Comparison of ENCODE assay signal across 30 cellular contexts in the genomic region with DNA sequence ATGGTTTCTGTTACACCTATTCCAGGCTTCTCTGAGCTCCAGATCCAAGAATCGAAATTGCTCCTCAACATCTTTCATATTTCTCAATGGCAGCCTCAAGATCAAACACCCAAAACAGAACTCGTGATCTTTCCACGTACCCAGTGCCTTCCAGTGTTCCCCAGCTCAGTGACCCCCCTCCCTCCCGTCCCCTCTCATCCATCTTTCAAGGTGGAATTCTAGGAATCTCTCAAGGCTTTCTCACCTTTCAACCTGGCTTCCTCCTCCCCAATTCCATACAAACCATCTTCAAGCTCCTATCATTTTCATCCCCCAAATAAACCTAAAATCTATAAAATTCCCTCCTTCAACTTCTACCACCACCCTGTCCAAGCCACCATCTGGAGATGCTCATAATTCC.
"Had no signal": no experiment of that assay in that cellular context is flagged by ENCODE, and none has a peak within 500 bp of the region (broad histone marks: within the 10 kb centered on the region; RNA-seq: fewer than 3 reads in every experiment).

No MANE protein-coding gene starts in this region.

- H3K36me3 ChIP-seq: ascending aorta, breast epithelium, cardiac muscle cell, colonic mucosa, WERI-Rb-1 had no signal

- H3K27ac ChIP-seq: ascending aorta, breast epithelium, cardiac muscle cell, colonic mucosa, WERI-Rb-1 had no signal

- H3K4me3 Mint-ChIP-seq: activated B cell treated with CpG ODN at 0.5 μM for 24 hours; activated CD8-positive, alpha-beta memory T cell treated with anti-CD3 and anti-CD28 coated beads, Interleukin-2, amount 10 ng/mL, durations not matched to agents 7 days and 5 days; activated CD8-positive, alpha-beta T cell treated with anti-CD3 and anti-CD28 coated beads, Interleukin-2, amount 10 ng/mL, durations not matched to agents 7 days and 5 days; activated naive CD4-positive, alpha-beta T cell treated with anti-CD3 and anti-CD28 coated beads, Interleukin-2, amount 10 ng/mL, durations not matched to agents 7 days and 5 days; activated naive CD8-positive, alpha-beta T cell treated with anti-CD3 and anti-CD28 coated beads, Interleukin-2, amount 10 ng/mL, durations not matched to agents 7 days and 5 days; activated T-helper 1 cell treated with anti-CD3 and anti-CD28 coated beads, Interleukin-12 subunit alpha, Interleukin-12 subunit beta, Interleukin-2, Interleukin-4 antibody, amounts not matched to agents 30 ng/mL and 10 ng/mL and 1 ng/mL, durations not matched to agents 14 hours and 24 hours and 36 hours; brain; T-helper 17 cell; T-helper 2 cell treated with Interferon-gamma antibody and Interleukin-4, amounts not matched to agents 5 μg/mL and 100 μg/mL, for 36 hours had no signal

- H3K4me3 ChIP-seq: ascending aorta, breast epithelium, cardiac muscle cell, colonic mucosa had no signal

- H3K27me3 Mint-ChIP-seq: activated B cell treated with CpG ODN at 0.5 μM for 24 hours; activated CD8-positive, alpha-beta memory T cell treated with anti-CD3 and anti-CD28 coated beads, Interleukin-2, amount 10 ng/mL, durations not matched to agents 7 days and 5 days; activated naive CD4-positive, alpha-beta T cell treated with anti-CD3 and anti-CD28 coated beads, Interleukin-2, amount 10 ng/mL, durations not matched to agents 7 days and 5 days; T-helper 17 cell had no signal

- H3K4me1 ChIP-seq: ascending aorta, breast epithelium, colonic mucosa had no signal

- H3K9me3 ChIP-seq: ascending aorta, breast epithelium, colonic mucosa had no signal

- H3K4me1 Mint-ChIP-seq: activated B cell treated with CpG ODN at 0.5 μM for 24 hours; activated CD8-positive, alpha-beta memory T cell treated with anti-CD3 and anti-CD28 coated beads, Interleukin-2, amount 10 ng/mL, durations not matched to agents 7 days and 5 days; activated naive CD4-positive, alpha-beta T cell treated with anti-CD3 and anti-CD28 coated beads, Interleukin-2, amount 10 ng/mL, durations not matched to agents 7 days and 5 days; T-helper 17 cell had no signal

- H3K27me3 ChIP-seq: ascending aorta, breast epithelium, cardiac muscle cell, colonic mucosa had no signal

- H3K36me3 Mint-ChIP-seq: activated CD8-positive, alpha-beta memory T cell treated with anti-CD3 and anti-CD28 coated beads, Interleukin-2, amount 10 ng/mL, durations not matched to agents 7 days and 5 days; activated naive CD4-positive, alpha-beta T cell treated with anti-CD3 and anti-CD28 coated beads, Interleukin-2, amount 10 ng/mL, durations not matched to agents 7 days and 5 days; activated naive CD4-positive, alpha-beta T cell treated with anti-CD3 and anti-CD28 coated beads, Interleukin-2, amount 50 U/mL, for 72 hours; brain had no signal

- H3K27ac Mint-ChIP-seq: activated B cell treated with CpG ODN at 0.5 μM for 24 hours; activated CD8-positive, alpha-beta memory T cell treated with anti-CD3 and anti-CD28 coated beads, Interleukin-2, amount 10 ng/mL, durations not matched to agents 7 days and 5 days; activated CD8-positive, alpha-beta T cell treated with anti-CD3 and anti-CD28 coated beads, Interleukin-2, amount 10 ng/mL, durations not matched to agents 7 days and 5 days; activated naive CD4-positive, alpha-beta T cell treated with anti-CD3 and anti-CD28 coated beads, Interleukin-2, amount 10 ng/mL, durations not matched to agents 7 days and 5 days; activated naive CD4-positive, alpha-beta T cell treated with anti-CD3 and anti-CD28 coated beads, Interleukin-2, amount 50 U/mL, for 72 hours; activated naive CD8-positive, alpha-beta T cell treated with anti-CD3 and anti-CD28 coated beads, Interleukin-2, amount 10 ng/mL, durations not matched to agents 7 days and 5 days; activated T-helper 1 cell treated with anti-CD3 and anti-CD28 coated beads, Interleukin-12 subunit alpha, Interleukin-12 subunit beta, Interleukin-2, Interleukin-4 antibody, amounts not matched to agents 30 ng/mL and 10 ng/mL and 1 ng/mL, durations not matched to agents 14 hours and 24 hours and 36 hours; activated T-helper 2 cell treated with anti-CD3 and anti-CD28 coated beads, Interferon-gamma antibody, Interleukin-2, Interleukin-4, amounts not matched to agents 10 μg/mL and 5 μg/mL and 100 μg/mL, durations not matched to agents 14 hours and 24 hours and 36 hours; brain; T-helper 17 cell; T-helper 2 cell treated with Interferon-gamma antibody and Interleukin-4, amounts not matched to agents 5 μg/mL and 100 μg/mL, for 36 hours had no signal

- DNase-seq: activated B cell treated with CpG ODN at 0.5 μM for 24 hours; activated CD4-positive, alpha-beta T cell treated with anti-CD3 and anti-CD28 coated beads for 48 hours; activated CD4-positive, alpha-beta T cell treated with anti-CD3 and anti-CD28 coated beads, Interleukin-2, amount 50 U/mL, for 1 hour; activated CD4-positive, alpha-beta T cell treated with anti-CD3 and anti-CD28 coated beads, Interleukin-2, amount 50 U/mL, for 48 hours; activated CD8-positive, alpha-beta memory T cell treated with anti-CD3 and anti-CD28 coated beads, Interleukin-2, amount 10 ng/mL, durations not matched to agents 7 days and 5 days; activated CD8-positive, alpha-beta memory T cell treated with anti-CD3 and anti-CD28 coated beads, Interleukin-2, amount 50 U/mL, for 4 hours; activated CD8-positive, alpha-beta T cell treated with anti-CD3 and anti-CD28 coated beads, Interleukin-2, amount 10 ng/mL, durations not matched to agents 7 days and 5 days; activated effector memory CD4-positive, alpha-beta T cell treated with anti-CD3 and anti-CD28 coated beads, Interleukin-2, amount 50 U/mL, for 16 hours; activated naive CD4-positive, alpha-beta T cell treated with anti-CD3 and anti-CD28 coated beads, Interleukin-2, amount 10 ng/mL, durations not matched to agents 7 days and 5 days; activated naive CD8-positive, alpha-beta T cell treated with anti-CD3 and anti-CD28 coated beads, Interleukin-2, amount 10 ng/mL, durations not matched to agents 7 days and 5 days; activated T-cell treated with anti-CD3 and anti-CD28 coated beads, Interleukin-2, amount 50 U/mL, for 1 hour; activated T-cell treated with anti-CD3 and anti-CD28 coated beads, Interleukin-2, amount 50 U/mL, for 48 hours; central memory CD4-positive, alpha-beta T cell; cerebellar nuclear complex; colonic mucosa; effector CD8-positive, alpha-beta T cell; foreskin fibroblast; head of caudate nucleus; T-helper 1 cell; T-helper 17 cell; T1000 had no signal

- H3K9me3 Mint-ChIP-seq: activated naive CD4-positive, alpha-beta T cell treated with anti-CD3 and anti-CD28 coated beads, Interleukin-2, amount 10 ng/mL, durations not matched to agents 7 days and 5 days; activated T-helper 1 cell treated with anti-CD3 and anti-CD28 coated beads, Interleukin-12 subunit alpha, Interleukin-12 subunit beta, Interleukin-2, Interleukin-4 antibody, amounts not matched to agents 30 ng/mL and 10 ng/mL and 1 ng/mL, durations not matched to agents 14 hours and 24 hours and 36 hours; activated T-helper 2 cell treated with anti-CD3 and anti-CD28 coated beads, Interferon-gamma antibody, Interleukin-2, Interleukin-4, amounts not matched to agents 10 μg/mL and 5 μg/mL and 100 μg/mL, durations not matched to agents 14 hours and 24 hours and 36 hours; T-helper 2 cell treated with Interferon-gamma antibody and Interleukin-4, amounts not matched to agents 5 μg/mL and 100 μg/mL, for 36 hours had no signal
